Comparison of ENCODE assay signal across 22 cellular contexts in the genomic region with DNA sequence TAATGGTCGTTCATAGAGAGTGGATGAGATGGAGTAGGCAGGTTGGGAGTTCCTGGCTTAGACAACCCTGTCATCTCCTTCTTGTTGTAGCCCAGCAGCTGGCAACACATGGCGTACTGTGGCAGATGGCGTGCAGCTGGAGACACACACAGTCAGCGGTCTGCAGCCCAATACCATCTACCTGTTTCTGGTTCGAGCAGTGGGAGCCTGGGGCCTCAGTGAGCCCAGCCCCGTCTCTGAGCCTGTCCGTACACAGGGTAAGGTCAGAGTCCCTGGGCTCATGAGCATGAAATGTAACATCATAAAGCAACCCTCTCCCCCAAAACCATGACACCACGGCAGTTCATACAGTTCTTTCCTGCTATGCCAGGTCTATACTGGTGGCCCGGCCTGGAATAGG. TPM values are rescaled to one million over a fixed set of nuclear protein-coding genes. Genes with fewer than 3 reads are reported as not detected.
DNase-seq lines count a peak whose midpoint lies in the region; ATAC-seq and TF ChIP-seq lines count a peak whose summit lies in the region.
"Had no signal": no experiment of that assay in that cellular context is flagged by ENCODE, and none has a peak within 500 bp of the region (broad histone marks: within the 10 kb centered on the region; RNA-seq: fewer than 3 reads in every experiment).

No MANE protein-coding gene starts in this region.

- intact Hi-C loops in natural killer cell (cut with micrococcal nuclease): no loop called here

- no peaks in the 10 kb centered on the region for H3K36me3 Mint-ChIP-seq in natural killer cell
- H3K36me3 Mint-ChIP-seq in natural killer cell treated with Interleukin-12 subunit alpha and Interleukin-12 subunit beta and Interleukin-15 and Interleukin-18, amount 100 ng/mL, for 72 hours: no peaks in the 10 kb centered on the region
- H3K36me3 Mint-ChIP-seq in endothelial cell (ENCODE audit: low read depth, unreplicated experiment): peaks cover 4% of the 10 kb centered on the region
- peaks cover 3% of the 10 kb centered on the region for H3K36me3 Mint-ChIP-seq in type B pancreatic cell

- ATAC-seq in natural killer cell (no peak), GM21528 (IDR thresholded peaks at IDR 0.05; ENCODE audit: low FRiP score, unreplicated experiment) (no peak)
- no peak for ATAC-seq in natural killer cell treated with Interleukin-12 subunit alpha and Interleukin-12 subunit beta and Interleukin-15 and Interleukin-18, amount 100 ng/mL, for 72 hours
- ATAC-seq: GM12878 had no signal

- DNase-seq in NCI-H146 (lab: John Stamatoyannopoulos, UW) (peak; percentile 8), NCI-H146 treated with DMSO at 0.1 percent for 48 hours (lab: John Stamatoyannopoulos, UW; ENCODE audit: unreplicated experiment) (no peak), natural killer cell (no peak), endothelial cell (ENCODE audit: low spot score) (no peak), type B pancreatic cell (ENCODE audit: extremely low spot score, unreplicated experiment) (peak; percentile 60), BE2C (no peak)
- no peak for DNase-seq in natural killer cell treated with Interleukin-12 subunit alpha and Interleukin-12 subunit beta and Interleukin-15 and Interleukin-18, amount 100 ng/mL, for 72 hours (ENCODE audit: low spot score)
- DNase-seq: 8988T, C1 segment of cervical spinal cord, DMS79 treated with DMSO at 0.1 percent for 48 hours, KBM-7, MM.1S, NCI-H1092 treated with DMSO at 0.1 percent for 48 hours, NCI-H1436 treated with DMSO at 0.1 percent for 48 hours, NCI-H510A had no signal

- TF ChIP-seq CTCF in natural killer cell (IDR thresholded peaks at IDR 0.05): no peak
- TF ChIP-seq CTCF in endothelial cell (IDR thresholded peaks at IDR 0.05; ENCODE audit: unreplicated experiment): no peak
- no peak for TF ChIP-seq CTCF in type B pancreatic cell (conservative IDR thresholded peaks at IDR 0.05)
- no peak for TF ChIP-seq CTCF in BE2C (IDR thresholded peaks at IDR 0.05; ENCODE audit: low read depth, low read length)

- H3K4me3 Mint-ChIP-seq in natural killer cell (peak overlapping the region; percentile 58), endothelial cell (ENCODE audit: unreplicated experiment) (peak overlapping the region; percentile 44), type B pancreatic cell (peak overlapping the region; percentile 49)
- H3K4me3 Mint-ChIP-seq in natural killer cell treated with Interleukin-12 subunit alpha and Interleukin-12 subunit beta and Interleukin-15 and Interleukin-18, amount 100 ng/mL, for 72 hours: no peak overlapping the region

- peaks cover 16 to 47% of the 10 kb centered on the region in 2 donors for H3K4me1 Mint-ChIP-seq in natural killer cell
- H3K4me1 Mint-ChIP-seq in natural killer cell treated with Interleukin-12 subunit alpha and Interleukin-12 subunit beta and Interleukin-15 and Interleukin-18, amount 100 ng/mL, for 72 hours (ENCODE audit: low read depth in 2 of 2): peaks cover 14 to 22% of the 10 kb centered on the region in 2 donors
- H3K4me1 Mint-ChIP-seq in endothelial cell (ENCODE audit: unreplicated experiment): peaks cover 30% of the 10 kb centered on the region
- H3K4me1 Mint-ChIP-seq in type B pancreatic cell (ENCODE audit: unreplicated experiment): peaks cover 5% of the 10 kb centered on the region

- H3K27ac Mint-ChIP-seq in natural killer cell (no peak overlapping the region), endothelial cell (ENCODE audit: unreplicated experiment) (no peak overlapping the region), type B pancreatic cell (no peak overlapping the region)
- H3K27ac Mint-ChIP-seq in natural killer cell treated with Interleukin-12 subunit alpha and Interleukin-12 subunit beta and Interleukin-15 and Interleukin-18, amount 100 ng/mL, for 72 hours: no peak overlapping the region
- H3K27ac Mint-ChIP-seq: CD8-positive, alpha-beta memory T cell had no signal

- no peaks in the 10 kb centered on the region for H3K36me3 ChIP-seq in BE2C
- H3K36me3 ChIP-seq: HAP-1, SJSA1 had no signal

- peaks cover 23% of the 10 kb centered on the region for H3K27me3 ChIP-seq in BE2C

- peaks cover 45 to 47% of the 10 kb centered on the region in 2 donors for H3K27me3 Mint-ChIP-seq in natural killer cell (ENCODE audit: low read depth in 2 of 2)
- H3K27me3 Mint-ChIP-seq in natural killer cell treated with Interleukin-12 subunit alpha and Interleukin-12 subunit beta and Interleukin-15 and Interleukin-18, amount 100 ng/mL, for 72 hours: peaks cover 42 to 43% of the 10 kb centered on the region in 2 donors
- peaks cover 28% of the 10 kb centered on the region for H3K27me3 Mint-ChIP-seq in endothelial cell (ENCODE audit: unreplicated experiment)
- peaks cover 82% of the 10 kb centered on the region for H3K27me3 Mint-ChIP-seq in type B pancreatic cell

- no peak overlapping the region for H3K4me3 ChIP-seq in BE2C (ENCODE audit: low read depth, low read length)
- H3K4me3 ChIP-seq: GM12878, HAP-1, SJSA1 had no signal

- H3K9me3 ChIP-seq in BE2C: no peaks in the 10 kb centered on the region
- H3K9me3 ChIP-seq: HAP-1, SJSA1 had no signal

- H3K9me3 Mint-ChIP-seq in natural killer cell (no peaks in the 10 kb centered on the region), endothelial cell (ENCODE audit: unreplicated experiment) (no peaks in the 10 kb centered on the region), type B pancreatic cell (no peaks in the 10 kb centered on the region)
- H3K9me3 Mint-ChIP-seq in natural killer cell treated with Interleukin-12 subunit alpha and Interleukin-12 subunit beta and Interleukin-15 and Interleukin-18, amount 100 ng/mL, for 72 hours: no peaks in the 10 kb centered on the region

- H3K4me1 ChIP-seq in BE2C: no peaks in the 10 kb centered on the region

RNA-seq across cellular contexts. Expression of a gene that starts 8.7 kb away (rescaled TPM):
- total RNA-seq in natural killer cell (10 to 100 TPM; 16.9 to 23.8 (median 22.7) TPM), endothelial cell (ENCODE audit: unreplicated experiment) (40.0 TPM), type B pancreatic cell (ENCODE audit: low replicate concordance) (5.5 and 27.4 TPM in 2 replicates)
- 1 to 10 TPM; 5.3 to 7.9 TPM for total RNA-seq in natural killer cell treated with Interleukin-12 subunit alpha and Interleukin-12 subunit beta and Interleukin-15 and Interleukin-18, amount 100 ng/mL, for 72 hours
- 6.2 TPM for polyA plus RNA-seq in BE2C (2012; ENCODE audit: insufficient read depth, insufficient read length, low read depth)

RNA-seq across cellular contexts. Expression of a gene that starts 23.7 kb away (rescaled TPM):
- not detected for total RNA-seq in natural killer cell
- not detected for total RNA-seq in natural killer cell treated with Interleukin-12 subunit alpha and Interleukin-12 subunit beta and Interleukin-15 and Interleukin-18, amount 100 ng/mL, for 72 hours
- 28.8 TPM for total RNA-seq in endothelial cell (ENCODE audit: unreplicated experiment)
- total RNA-seq in type B pancreatic cell (ENCODE audit: low replicate concordance): not detected in 2 replicates
- not detected for polyA plus RNA-seq in BE2C (2012; ENCODE audit: insufficient read depth, insufficient read length, low read depth)
- total RNA-seq: CD8-positive, alpha-beta memory T cell; GM12878; HT-29; OCI-LY7 had no signal
- polyA plus RNA-seq: CD8-positive, alpha-beta memory T cell; GM12878 had no signal

RNA-seq across cellular contexts. Expression of a gene that starts 45.1 kb away (rescaled TPM):
- total RNA-seq in natural killer cell (not detected), endothelial cell (ENCODE audit: unreplicated experiment) (not detected), type B pancreatic cell (ENCODE audit: low replicate concordance) (not detected in 2 replicates)
- not detected for total RNA-seq in natural killer cell treated with Interleukin-12 subunit alpha and Interleukin-12 subunit beta and Interleukin-15 and Interleukin-18, amount 100 ng/mL, for 72 hours
- not detected for polyA plus RNA-seq in BE2C (2012; ENCODE audit: insufficient read depth, insufficient read length, low read depth)
- total RNA-seq: CD8-positive, alpha-beta memory T cell; GM12878; HT-29; OCI-LY7; SJSA1 had no signal
- polyA plus RNA-seq: CD8-positive, alpha-beta memory T cell; GM12878 had no signal

Comparison
In these comparisons a context has a peak if more than half of its experiments do, and no peak if none do; other contexts are left out.
1. DNase-seq: peak in NCI-H146 (single experiment) and type B pancreatic cell (single experiment); none in NCI-H146 treated with DMSO at 0.1 percent for 48 hours (single experiment), natural killer cell (single experiment), natural killer cell treated with Interleukin-12 subunit alpha and Interleukin-12 subunit beta and Interleukin-15 and Interleukin-18, amount 100 ng/mL, for 72 hours (single experiment), endothelial cell (single experiment) and BE2C (single experiment).
2. RNA of a gene that starts 23.7 kb away (total RNA-seq): 28.8 TPM in endothelial cell (single experiment); not detected in natural killer cell, not detected in natural killer cell treated with Interleukin-12 subunit alpha and Interleukin-12 subunit beta and Interleukin-15 and Interleukin-18, amount 100 ng/mL, for 72 hours and not detected in type B pancreatic cell; every median in the first group is over 10 times any median in the second.